In the genomic region with DNA sequence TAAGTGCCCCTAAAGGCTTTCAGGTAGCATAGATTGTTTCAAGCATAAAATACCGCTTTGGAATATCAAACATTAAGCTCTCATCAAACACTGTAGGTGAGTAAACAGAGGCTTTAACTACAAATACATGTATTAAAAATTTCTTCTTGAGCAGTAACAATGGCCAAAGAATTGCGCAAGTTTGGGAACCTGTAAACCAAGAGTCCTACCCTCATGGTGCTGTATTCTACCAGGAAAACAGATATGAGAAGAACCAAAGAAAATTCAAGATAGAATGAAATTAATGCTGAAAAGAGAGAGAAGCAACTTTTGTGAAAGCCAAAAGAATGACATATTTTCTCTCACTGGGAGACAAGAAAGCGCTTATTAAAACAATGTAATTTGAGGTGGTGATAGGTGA, we compare ENCODE assay signal across 9 cellular contexts. TPM values are rescaled to one million over a fixed set of nuclear protein-coding genes. Genes with fewer than 3 reads are reported as not detected.
"Had no signal": no experiment of that assay in that cellular context is flagged by ENCODE, and none has a peak within 500 bp of the region (broad histone marks: within the 10 kb centered on the region; RNA-seq: fewer than 3 reads in every experiment).

No MANE protein-coding gene starts in this region.

- DNase-seq: GM23248, GOT3, H7, H9, HCEC 1CT, HFFc6 had no signal

- H2AFZ ChIP-seq: GM23248, GM23338 had no signal

- H3K9me3 ChIP-seq: HAP-1 had no signal

- H3K9ac ChIP-seq: GM23248 had no signal

- H3K4me3 ChIP-seq: GM23248, GM23338, HAP-1 had no signal

- ATAC-seq: GM23338, HCT116 had no signal

- H3K36me3 ChIP-seq: HAP-1 had no signal

- H3K27ac ChIP-seq: GM23248 had no signal

- H3K4me2 ChIP-seq: GM23338 had no signal

RNA-seq across cellular contexts. Expression of a gene that starts 45.5 kb away (rescaled TPM):
- total RNA-seq: HFFc6 had no signal
